ENCODE assay signal across 1 cellular context in the genomic region with DNA sequence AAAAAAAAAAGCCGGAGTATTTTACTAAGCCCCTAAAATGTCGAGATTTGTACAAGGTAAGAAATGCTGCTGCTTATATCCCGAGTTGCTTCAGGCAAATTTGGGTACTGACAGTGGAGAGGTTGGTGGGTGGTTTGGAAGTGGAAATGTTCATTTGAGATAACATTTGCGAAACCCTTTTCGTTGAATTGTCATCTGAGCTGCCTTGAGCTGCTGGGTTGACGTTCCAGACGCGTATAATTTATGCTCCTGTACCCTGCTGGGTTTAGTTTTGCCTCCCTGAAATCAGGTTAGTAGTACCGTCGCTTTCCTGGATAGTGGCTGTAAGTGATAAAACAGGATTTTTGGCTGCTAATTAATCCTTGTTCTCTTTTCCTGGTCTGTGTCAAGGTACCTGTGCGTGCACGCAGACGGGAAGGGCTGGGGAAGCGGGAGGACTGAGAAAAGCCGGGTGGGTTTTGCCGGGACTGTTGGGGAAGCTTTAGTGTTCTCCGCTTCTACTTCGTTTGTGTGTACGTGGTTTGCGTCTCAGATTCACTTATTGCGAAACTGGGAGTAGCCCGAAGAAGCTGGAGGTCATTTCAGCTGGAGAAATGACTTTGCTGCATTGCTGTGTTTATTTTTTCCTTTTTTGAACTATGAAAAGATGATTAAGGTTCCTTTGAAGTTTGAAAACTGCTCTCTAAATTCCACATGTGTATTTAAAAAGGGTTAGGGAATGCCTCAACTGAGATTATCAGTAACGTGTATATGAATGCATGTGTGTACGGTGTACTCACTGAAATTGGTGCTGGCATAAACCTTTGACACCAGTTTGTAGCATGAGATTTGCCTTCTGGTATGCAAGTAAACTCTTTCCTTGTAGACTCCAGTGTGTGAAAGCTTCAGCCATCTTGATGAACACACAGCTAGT.
A peak's percentile ranks its signal among the peaks of the same experiment; 100 is the strongest.
TF ChIP-seq lines count a peak whose summit lies in the region.

No MANE protein-coding gene starts in this region.

TF ChIP-seq in K562, 482 proteins besides CTCF, POLR2A, EP300 and RAD21 (continued from another document):
- TF ChIP-seq, protein P1, sequence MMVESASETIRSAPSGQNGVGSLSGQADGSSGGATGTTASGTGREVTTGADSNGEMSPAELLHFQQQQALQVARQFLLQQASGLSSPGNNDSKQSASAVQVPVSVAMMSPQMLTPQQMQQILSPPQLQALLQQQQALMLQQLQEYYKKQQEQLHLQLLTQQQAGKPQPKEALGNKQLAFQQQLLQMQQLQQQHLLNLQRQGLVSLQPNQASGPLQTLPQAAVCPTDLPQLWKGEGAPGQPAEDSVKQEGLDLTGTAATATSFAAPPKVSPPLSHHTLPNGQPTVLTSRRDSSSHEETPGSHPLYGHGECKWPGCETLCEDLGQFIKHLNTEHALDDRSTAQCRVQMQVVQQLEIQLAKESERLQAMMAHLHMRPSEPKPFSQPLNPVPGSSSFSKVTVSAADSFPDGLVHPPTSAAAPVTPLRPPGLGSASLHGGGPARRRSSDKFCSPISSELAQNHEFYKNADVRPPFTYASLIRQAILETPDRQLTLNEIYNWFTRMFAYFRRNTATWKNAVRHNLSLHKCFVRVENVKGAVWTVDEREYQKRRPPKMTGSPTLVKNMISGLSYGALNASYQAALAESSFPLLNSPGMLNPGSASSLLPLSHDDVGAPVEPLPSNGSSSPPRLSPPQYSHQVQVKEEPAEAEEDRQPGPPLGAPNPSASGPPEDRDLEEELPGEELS (CRISPR knock-in tag; IDR thresholded peaks at IDR 0.05; ENCODE audit: borderline replicate concordance) = no peak
- TF ChIP-seq ZNF583 (CRISPR knock-in tag; IDR thresholded peaks at IDR 0.05) = no peak
- no peak for TF ChIP-seq TAF7 (tag; IDR thresholded peaks at IDR 0.05)
- peak; percentile 68 for TF ChIP-seq SMARCA4 (IDR thresholded peaks at IDR 0.05)
- TF ChIP-seq MYBL2 (IDR thresholded peaks at IDR 0.05; ENCODE audit: low read depth) = no peak
- TF ChIP-seq MYBL2 (CRISPR knock-in tag; IDR thresholded peaks at IDR 0.05; ENCODE audit: borderline replicate concordance) = no peak
- TF ChIP-seq KLF6 (CRISPR knock-in tag; IDR thresholded peaks at IDR 0.05; ENCODE audit: borderline replicate concordance) = no peak
- TF ChIP-seq RBM34 (IDR thresholded peaks at IDR 0.05; ENCODE audit: borderline replicate concordance, insufficient read depth, low read length) = no peak
- no peak for TF ChIP-seq GABPB1 (CRISPR knock-in tag; IDR thresholded peaks at IDR 0.05)
